ENCODE assay signal across 17 cellular contexts in the genomic region with DNA sequence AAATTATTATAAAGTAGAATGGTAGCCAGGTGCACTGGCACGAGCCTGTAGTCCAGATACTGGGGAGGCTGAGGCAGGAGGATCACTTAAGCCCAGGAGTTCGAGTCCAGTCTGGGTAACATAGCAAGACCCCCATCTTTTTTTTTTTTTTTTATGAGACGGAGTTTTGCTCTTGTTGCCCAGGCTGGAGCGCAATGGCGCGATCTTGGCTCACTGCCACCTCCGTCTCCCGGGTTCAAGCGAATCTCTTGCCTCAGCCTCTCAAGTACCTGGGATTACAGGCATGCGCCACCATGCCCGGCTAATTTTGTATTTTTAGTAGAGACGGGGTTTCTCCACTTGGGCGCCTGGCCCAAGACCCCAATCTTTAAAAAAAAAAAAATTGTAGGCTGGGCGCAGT. TPM values are rescaled to one million over a fixed set of nuclear protein-coding genes. Genes with fewer than 3 reads are reported as not detected.
"Had no signal": no experiment of that assay in that cellular context is flagged by ENCODE, and none has a peak within 500 bp of the region (broad histone marks: within the 10 kb centered on the region; RNA-seq: fewer than 3 reads in every experiment).

No MANE protein-coding gene starts in this region.

RNA-seq across cellular contexts. Expression of a gene that starts 10.4 kb away (rescaled TPM):
- total RNA-seq: activated B cell treated with CpG ODN at 0.5 μM for 24 hours; activated CD4-positive, alpha-beta memory T cell treated with anti-CD3 and anti-CD28 coated beads for 36 hours; activated CD4-positive, alpha-beta T cell treated with anti-CD3 and anti-CD28 coated beads, Interleukin-2, amount 10 ng/mL, durations not matched to agents 24 days and 14 days; activated CD8-positive, alpha-beta memory T cell treated with anti-CD3 and anti-CD28 coated beads for 36 hours; activated CD8-positive, alpha-beta T cell treated with anti-CD3 and anti-CD28 coated beads for 36 hours; activated naive CD4-positive, alpha-beta T cell treated with anti-CD3 and anti-CD28 coated beads for 36 hours; activated naive CD4-positive, alpha-beta T cell treated with anti-CD3 and anti-CD28 coated beads, Interleukin-2, amount 50 U/mL, for 72 hours; activated naive CD8-positive, alpha-beta T cell treated with anti-CD3 and anti-CD28 coated beads for 36 hours; activated T-cell treated with anti-CD3 and anti-CD28 coated beads, Interleukin-2, amount 50 U/mL, for 4 hours; activated T-cell treated with anti-CD3 and anti-CD28 coated beads, Interleukin-2, amount 50 U/mL, for 72 hours; activated T-helper 1 cell treated with anti-CD3 and anti-CD28 coated beads, Interleukin-12 subunit alpha, Interleukin-12 subunit beta, Interleukin-2, Interleukin-4 antibody, amounts not matched to agents 30 ng/mL and 10 ng/mL and 1 ng/mL, durations not matched to agents 14 hours and 24 hours and 36 hours; activated T-helper 17 cell treated with anti-CD3 and anti-CD28 coated beads, Interleukin-2, amount 50 U/mL, for 72 hours; aorta; astrocyte; body of pancreas; breast epithelium had no signal

RNA-seq across cellular contexts. Expression of a gene that starts 28.3 kb away (rescaled TPM):
- total RNA-seq: activated B cell treated with CpG ODN at 0.5 μM for 24 hours; activated CD4-positive, alpha-beta memory T cell treated with anti-CD3 and anti-CD28 coated beads for 36 hours; activated CD4-positive, alpha-beta T cell treated with anti-CD3 and anti-CD28 coated beads, Interleukin-2, amount 10 ng/mL, durations not matched to agents 24 days and 14 days; activated CD8-positive, alpha-beta memory T cell treated with anti-CD3 and anti-CD28 coated beads for 36 hours; activated CD8-positive, alpha-beta T cell treated with anti-CD3 and anti-CD28 coated beads for 36 hours; activated naive CD4-positive, alpha-beta T cell treated with anti-CD3 and anti-CD28 coated beads for 36 hours; activated naive CD8-positive, alpha-beta T cell treated with anti-CD3 and anti-CD28 coated beads for 36 hours; activated T-cell treated with anti-CD3 and anti-CD28 coated beads, Interleukin-2, amount 50 U/mL, for 4 hours; activated T-helper 1 cell treated with anti-CD3 and anti-CD28 coated beads, Interleukin-12 subunit alpha, Interleukin-12 subunit beta, Interleukin-2, Interleukin-4 antibody, amounts not matched to agents 30 ng/mL and 10 ng/mL and 1 ng/mL, durations not matched to agents 14 hours and 24 hours and 36 hours; aorta; cardiac septum had no signal
- polyA plus RNA-seq: aorta had no signal
